ENCODE assay signal across 23 cellular contexts in genomic region chr17:78824240-78824639, GRCh38. TPM values are rescaled to one million over a fixed set of nuclear protein-coding genes. Genes with fewer than 3 reads are reported as not detected.
DNase-seq lines count a peak whose midpoint lies in the region; ATAC-seq and TF ChIP-seq lines count a peak whose summit lies in the region.
"Had no signal": no experiment of that assay in that cellular context is flagged by ENCODE, and none has a peak within 500 bp of the region (broad histone marks: within the 10 kb centered on the region; RNA-seq: fewer than 3 reads in every experiment).

No MANE protein-coding gene starts in this region.

- 41 to 62% methylated on average over 7 of the region's 7 CpGs for WGBS in thyroid gland, 2 donors

- H3K9me3 ChIP-seq in thyroid gland, result no peaks in the 10 kb centered on the region
- H3K9me3 ChIP-seq: esophagus squamous epithelium, suprapubic skin had no signal

- TF ChIP-seq CTCF in HFFc6 (IDR thresholded peaks at IDR 0.05) (no peak), thyroid gland (IDR thresholded peaks at IDR 0.05) (peak in 2 of 6 experiments; percentile 6 to 27)

- DNase-seq in activated naive CD4-positive, alpha-beta T cell (lab: John Stamatoyannopoulos, UW), result no peak
- DNase-seq in HFFc6 (no peak), thyroid gland (peak; percentile 68 to 71), T1000 (lab: John Stamatoyannopoulos, UW) (no peak), NCI-H2029 (lab: John Stamatoyannopoulos, UW) (no peak)
- no peak for DNase-seq in activated naive CD8-positive, alpha-beta T cell treated with anti-CD3 and anti-CD28 coated beads, Interleukin-2, amount 50 U/mL, for 24 hours
- DNase-seq: C1 segment of cervical spinal cord; DMS 273 treated with DMSO at 0.1 percent for 48 hours; effector memory CD4-positive, alpha-beta T cell; esophagus squamous epithelium; left colon; mesendoderm; naive B cell; NCI-H2081 treated with DMSO at 0.1 percent for 48 hours; NCI-H446; stimulated activated CD4-positive, alpha-beta T cell treated with anti-CD3 and anti-CD28 coated beads, Interleukin-1b, Interleukin-23, amount 100 ng/mL, for 48 hours had no signal

- H3K27me3 Mint-ChIP-seq in activated naive CD4-positive, alpha-beta T cell treated with anti-CD3 and anti-CD28 coated beads, Interleukin-2, amount 50 U/mL, for 24 hours, result no peaks in the 10 kb centered on the region
- H3K27me3 Mint-ChIP-seq in HFFc6 (ENCODE audit: insufficient read depth), result peaks cover 4% of the 10 kb centered on the region
- no peaks in the 10 kb centered on the region for H3K27me3 Mint-ChIP-seq in activated naive CD8-positive, alpha-beta T cell treated with anti-CD3 and anti-CD28 coated beads, Interleukin-2, amount 50 U/mL, for 24 hours
- H3K27me3 Mint-ChIP-seq: IgD-negative memory B cell, naive B cell had no signal

- no peaks in the 10 kb centered on the region for H3K4me1 ChIP-seq in thyroid gland

- peak overlapping the region; percentile 46 for H3K27ac Mint-ChIP-seq in activated naive CD4-positive, alpha-beta T cell treated with anti-CD3 and anti-CD28 coated beads, Interleukin-2, amount 50 U/mL, for 24 hours
- H3K27ac Mint-ChIP-seq in HFFc6, result peak overlapping the region; percentile 97
- H3K27ac Mint-ChIP-seq in activated naive CD8-positive, alpha-beta T cell treated with anti-CD3 and anti-CD28 coated beads, Interleukin-2, amount 50 U/mL, for 24 hours, result peak overlapping the region; percentile 2

- intact Hi-C loops in thyroid gland (cut with DNase I), result no loop called here

- H3K9me3 Mint-ChIP-seq in activated naive CD4-positive, alpha-beta T cell treated with anti-CD3 and anti-CD28 coated beads, Interleukin-2, amount 50 U/mL, for 24 hours, result no peaks in the 10 kb centered on the region
- no peaks in the 10 kb centered on the region for H3K9me3 Mint-ChIP-seq in HFFc6
- no peaks in the 10 kb centered on the region for H3K9me3 Mint-ChIP-seq in activated naive CD8-positive, alpha-beta T cell treated with anti-CD3 and anti-CD28 coated beads, Interleukin-2, amount 50 U/mL, for 24 hours
- H3K9me3 Mint-ChIP-seq: IgD-negative memory B cell; T-helper 1 cell treated with Interleukin-12 subunit alpha and Interleukin-12 subunit beta and Interleukin-4 antibody, amounts not matched to agents 30 μg/mL and 1 μg/mL, for 36 hours had no signal

- peaks cover 78 to 80% of the 10 kb centered on the region in 2 donors for H3K36me3 ChIP-seq in thyroid gland

- no peak for TF ChIP-seq POLR2A in thyroid gland (IDR thresholded peaks at IDR 0.05)

- H3K27ac ChIP-seq in thyroid gland, result no peak overlapping the region
- H3K27ac ChIP-seq: esophagus squamous epithelium, hepatocyte, RWPE1, suprapubic skin had no signal

- peaks cover 34% of the 10 kb centered on the region for H3K36me3 Mint-ChIP-seq in activated naive CD4-positive, alpha-beta T cell treated with anti-CD3 and anti-CD28 coated beads, Interleukin-2, amount 50 U/mL, for 24 hours
- peaks cover 64% of the 10 kb centered on the region for H3K36me3 Mint-ChIP-seq in HFFc6 (ENCODE audit: low read depth)
- H3K36me3 Mint-ChIP-seq in activated naive CD8-positive, alpha-beta T cell treated with anti-CD3 and anti-CD28 coated beads, Interleukin-2, amount 50 U/mL, for 24 hours (ENCODE audit: low read depth), result peaks cover 69% of the 10 kb centered on the region

- H3K4me3 ChIP-seq in thyroid gland (replicated peaks in 1 of 3), result no peak overlapping the region
- H3K4me3 ChIP-seq: esophagus squamous epithelium, hepatocyte, skin epidermis, suprapubic skin had no signal

- ATAC-seq in activated naive CD8-positive, alpha-beta T cell treated with anti-CD3 and anti-CD28 coated beads, Interleukin-2, amount 50 U/mL, for 24 hours, result no peak
- ATAC-seq: left colon had no signal

- no peaks in the 10 kb centered on the region for H3K27me3 ChIP-seq in thyroid gland
- H3K27me3 ChIP-seq: esophagus squamous epithelium, hepatocyte, suprapubic skin had no signal

- H3K4me3 Mint-ChIP-seq in activated naive CD4-positive, alpha-beta T cell treated with anti-CD3 and anti-CD28 coated beads, Interleukin-2, amount 50 U/mL, for 24 hours, result no peak overlapping the region
- H3K4me3 Mint-ChIP-seq in HFFc6, result peak overlapping the region; percentile 5; the same call in 1 of the 2 replicates
- no peak overlapping the region for H3K4me3 Mint-ChIP-seq in activated naive CD8-positive, alpha-beta T cell treated with anti-CD3 and anti-CD28 coated beads, Interleukin-2, amount 50 U/mL, for 24 hours
- H3K4me3 Mint-ChIP-seq: IgD-negative memory B cell; T-helper 1 cell treated with Interleukin-12 subunit alpha and Interleukin-12 subunit beta and Interleukin-4 antibody, amounts not matched to agents 30 μg/mL and 1 μg/mL, for 36 hours had no signal

- H3K4me1 Mint-ChIP-seq in activated naive CD4-positive, alpha-beta T cell treated with anti-CD3 and anti-CD28 coated beads, Interleukin-2, amount 50 U/mL, for 24 hours, result peaks cover 53% of the 10 kb centered on the region
- peaks cover 61% of the 10 kb centered on the region for H3K4me1 Mint-ChIP-seq in HFFc6 (ENCODE audit: low read depth)
- peaks cover 25% of the 10 kb centered on the region for H3K4me1 Mint-ChIP-seq in activated naive CD8-positive, alpha-beta T cell treated with anti-CD3 and anti-CD28 coated beads, Interleukin-2, amount 50 U/mL, for 24 hours

RNA-seq across cellular contexts. Expression of gene USP36, which starts 16.4 kb away (rescaled TPM):
- total RNA-seq in HFFc6 (2021; fragmentation: NEBNext Ultra II Directional; extraction: Animal tissue kit (Norgen Biotek cat#: 25700)), result 10 to 100 TPM; 43.6 to 50.3 (median 46.2) TPM
- 10 to 100 TPM; 33.9 to 61.5 (median 46.6) TPM for total RNA-seq in thyroid gland

RNA-seq across cellular contexts. Expression of gene CYTH1, which starts 42.2 kb away (rescaled TPM):
- total RNA-seq in HFFc6 (2021; fragmentation: NEBNext Ultra II Directional; extraction: Animal tissue kit (Norgen Biotek cat#: 25700)), result 10 to 100 TPM in 4 of 6 experiments, 1 to 10 TPM in 2; 7.7 to 15.3 (median 10.9) TPM
- 10 to 100 TPM; 69.0 to 94.5 (median 75.7) TPM for total RNA-seq in thyroid gland

Comparison
In these comparisons a context has a peak if more than half of its experiments do, and no peak if none do; other contexts are left out.
1. H3K27ac Mint-ChIP-seq: peak in every context shown above with its lines; median percentile 97 in HFFc6; 46 in activated naive CD4-positive, alpha-beta T cell treated with anti-CD3 and anti-CD28 coated beads, Interleukin-2, amount 50 U/mL, for 24 hours; 2 in activated naive CD8-positive, alpha-beta T cell treated with anti-CD3 and anti-CD28 coated beads, Interleukin-2, amount 50 U/mL, for 24 hours.
2. DNase-seq: peak in thyroid gland (2 of 2); none in activated naive CD4-positive, alpha-beta T cell (0 of 4), HFFc6 (single experiment), activated naive CD8-positive, alpha-beta T cell treated with anti-CD3 and anti-CD28 coated beads, Interleukin-2, amount 50 U/mL, for 24 hours (single experiment), T1000 (single experiment) and NCI-H2029 (single experiment).
3. RNA of gene CYTH1, which starts 42.2 kb away (total RNA-seq): 69.0 to 94.5 TPM in thyroid gland; 7.7 to 15.3 TPM in HFFc6; every median in the first group is over 4 times any median in the second.